1 cellular context compared by ENCODE assay signal in the genomic region with DNA sequence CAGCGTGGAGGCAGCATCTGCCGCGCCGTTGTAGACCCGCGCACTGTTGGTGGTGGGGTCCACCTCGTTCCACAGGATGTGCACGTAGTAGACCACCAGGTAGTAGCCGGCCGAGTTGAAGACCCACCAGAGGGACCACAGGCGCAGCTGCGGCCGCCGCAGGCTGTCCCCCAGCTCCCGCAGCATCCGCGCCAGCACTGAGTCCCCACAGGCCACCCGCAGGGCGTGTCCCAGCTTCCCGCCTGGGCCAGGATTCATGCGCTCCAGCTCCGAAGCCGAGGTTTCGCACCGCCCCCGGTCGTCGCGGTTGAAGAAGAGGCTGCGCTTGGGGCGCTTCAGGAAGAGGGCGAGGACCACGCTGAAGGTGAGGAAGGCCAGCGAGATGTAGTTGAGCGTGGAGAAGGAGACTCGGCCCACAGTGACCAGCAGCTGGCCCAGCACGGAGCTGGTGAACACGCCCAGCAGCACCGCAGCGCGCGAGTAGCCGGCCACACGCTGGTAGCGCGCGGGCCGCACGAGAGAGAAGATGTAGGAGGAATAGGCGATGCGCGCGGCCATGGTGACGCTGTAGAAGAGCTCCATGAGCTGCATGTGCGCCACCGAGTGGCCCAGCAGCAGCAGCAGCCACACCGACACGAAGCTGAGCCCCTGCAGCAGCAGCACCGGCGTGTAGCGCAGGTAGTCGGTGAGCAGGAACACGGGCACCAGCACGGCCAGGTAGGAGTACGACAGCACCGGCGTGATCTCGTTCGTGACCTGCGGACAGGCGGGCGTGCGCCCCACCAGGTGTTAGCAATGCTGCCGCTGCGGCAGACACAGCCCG.
TF ChIP-seq lines count a peak whose summit lies in the region.

No MANE protein-coding gene starts in this region.

TF ChIP-seq in endothelial cell of umbilical vein, 7 proteins besides CTCF, POLR2A, EP300 and RAD21:
- TF ChIP-seq, protein P1, sequence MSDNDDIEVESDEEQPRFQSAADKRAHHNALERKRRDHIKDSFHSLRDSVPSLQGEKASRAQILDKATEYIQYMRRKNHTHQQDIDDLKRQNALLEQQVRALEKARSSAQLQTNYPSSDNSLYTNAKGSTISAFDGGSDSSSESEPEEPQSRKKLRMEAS (IDR thresholded peaks at IDR 0.05; ENCODE audit: insufficient read depth, insufficient read length) = no peak
- TF ChIP-seq JUN (IDR thresholded peaks at IDR 0.05; ENCODE audit: borderline replicate concordance, insufficient read depth, insufficient read length, low read depth) (no peak), EZH2 (IDR thresholded peaks at IDR 0.05; ENCODE audit: borderline replicate concordance, low read depth, low read length, severe bottlenecking) (no peak), MYC (IDR thresholded peaks at IDR 0.05; ENCODE audit: low read depth, low read length) (no peak), FOS (IDR thresholded peaks at IDR 0.05; ENCODE audit: borderline replicate concordance, insufficient read depth, low read length) (no peak)
